Comparison of ENCODE assay signal across 15 cellular contexts in the genomic region with DNA sequence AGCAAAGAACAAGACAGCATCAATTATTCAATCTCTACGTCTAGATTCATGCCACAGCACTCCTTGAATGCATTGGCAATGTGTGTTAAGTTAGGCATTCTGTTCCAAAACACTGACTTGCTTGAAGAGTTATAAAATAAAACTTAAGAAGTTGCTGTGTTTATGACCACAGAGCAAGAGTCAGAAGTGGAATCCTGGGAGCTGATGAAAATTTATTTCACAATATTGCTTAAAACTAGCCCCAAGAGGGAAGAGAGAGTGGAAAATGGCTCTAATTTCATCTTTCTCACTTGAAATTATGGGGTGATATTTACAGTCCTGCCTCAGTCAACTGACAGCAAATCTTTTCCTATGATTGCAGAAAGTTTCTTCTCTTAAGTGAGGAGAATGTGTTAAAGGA.
DNase-seq lines count a peak whose midpoint lies in the region; ATAC-seq and TF ChIP-seq lines count a peak whose summit lies in the region.
"Had no signal": no experiment of that assay in that cellular context is flagged by ENCODE, and none has a peak within 500 bp of the region (broad histone marks: within the 10 kb centered on the region; RNA-seq: fewer than 3 reads in every experiment).

No MANE protein-coding gene starts in this region.

- CTCF ChIA-PET in AG04449 (lab: Yijun Ruan, JAX), result no interaction called here

- no peaks in the 10 kb centered on the region for H3K9me3 ChIP-seq in adipocyte (ENCODE audit: control insufficient read depth, low read length)
- H3K9me3 ChIP-seq: SJSA1 had no signal

- H3K4me1 ChIP-seq in adipocyte (ENCODE audit: control insufficient read depth, insufficient read depth, low read length), result peaks cover 23% of the 10 kb centered on the region

- TF ChIP-seq CTCF in AG04449 (IDR thresholded peaks at IDR 0.05; ENCODE audit: insufficient read depth, low read length, missing control alignments) (no peak), nephron (IDR thresholded peaks at IDR 0.05; ENCODE audit: unreplicated experiment in 3 of 3) (no peak)

- POLR2A ChIA-PET in AG04449 (lab: Yijun Ruan, JAX), result no interaction called here

- peak overlapping the region; percentile 31 to 65 (median 45) for H3K27ac Mint-ChIP-seq in nephron
- H3K27ac Mint-ChIP-seq: CD8-positive, alpha-beta T cell had no signal

- no peaks in the 10 kb centered on the region for H3K9me3 Mint-ChIP-seq in nephron
- H3K9me3 Mint-ChIP-seq: CD8-positive, alpha-beta T cell had no signal

- peaks cover 5% of the 10 kb centered on the region for H3K4me1 Mint-ChIP-seq in nephron

- H3K36me3 Mint-ChIP-seq in nephron (ENCODE audit: low read depth), result no peaks in the 10 kb centered on the region
- H3K36me3 Mint-ChIP-seq: CD8-positive, alpha-beta T cell had no signal

- no peaks in the 10 kb centered on the region for H3K27me3 ChIP-seq in adipocyte (replicated peaks; ENCODE audit: control insufficient read depth, insufficient read depth, low read length)
- H3K27me3 ChIP-seq: SJSA1 had no signal

- intact Hi-C loops in posterior cingulate gyrus (cut with DNase I), result no loop called here

- H3K4me3 ChIP-seq in AG04449 (ENCODE audit: low read depth, low read length) (no peak overlapping the region), adipocyte (ENCODE audit: low read length) (peak overlapping the region; percentile 30)
- H3K4me3 ChIP-seq: SJSA1 had no signal

- peak overlapping the region; percentile 10 for H3K9ac ChIP-seq in adipocyte (ENCODE audit: low read length)

- peak; percentile 23 for DNase-seq in AG04449 (ENCODE audit: low read depth, low spot score)
- peak; percentile 89 for DNase-seq in DMS114 treated with DMSO at 0.1 percent for 48 hours (lab: John Stamatoyannopoulos, UW; ENCODE audit: unreplicated experiment)
- DNase-seq in adipocyte (ENCODE audit: low read depth), result peak; percentile 66
- DNase-seq in NCI-H69 (lab: John Stamatoyannopoulos, UW), result no peak
- DNase-seq in posterior cingulate gyrus, result no peak
- DNase-seq: CD8-positive, alpha-beta T cell; HCEC 1CT; NCI-H1417; NCI-H1930; NCI-H510A; RPMI8226 had no signal

- no peak for ATAC-seq in GM18498 (IDR thresholded peaks at IDR 0.05; ENCODE audit: unreplicated experiment)
- ATAC-seq: CD8-positive, alpha-beta T cell; HepG2 had no signal

- no peaks in the 10 kb centered on the region for H3K27me3 Mint-ChIP-seq in nephron (ENCODE audit: low read depth)

- H3K4me3 Mint-ChIP-seq in nephron, result no peak overlapping the region
- H3K4me3 Mint-ChIP-seq: CD8-positive, alpha-beta T cell had no signal

- no peaks in the 10 kb centered on the region for H3K36me3 ChIP-seq in adipocyte (ENCODE audit: control insufficient read depth, insufficient read depth, low read length, severe bottlenecking)
- H3K36me3 ChIP-seq: SJSA1 had no signal

Comparison
In these comparisons a context has a peak if more than half of its experiments do, and no peak if none do; other contexts are left out.
1. DNase-seq: peak in AG04449 (single experiment), DMS114 treated with DMSO at 0.1 percent for 48 hours (single experiment) and adipocyte (single experiment); none in NCI-H69 (single experiment) and posterior cingulate gyrus (0 of 10).